ENCODE assay signal across 9 cellular contexts in the genomic region with DNA sequence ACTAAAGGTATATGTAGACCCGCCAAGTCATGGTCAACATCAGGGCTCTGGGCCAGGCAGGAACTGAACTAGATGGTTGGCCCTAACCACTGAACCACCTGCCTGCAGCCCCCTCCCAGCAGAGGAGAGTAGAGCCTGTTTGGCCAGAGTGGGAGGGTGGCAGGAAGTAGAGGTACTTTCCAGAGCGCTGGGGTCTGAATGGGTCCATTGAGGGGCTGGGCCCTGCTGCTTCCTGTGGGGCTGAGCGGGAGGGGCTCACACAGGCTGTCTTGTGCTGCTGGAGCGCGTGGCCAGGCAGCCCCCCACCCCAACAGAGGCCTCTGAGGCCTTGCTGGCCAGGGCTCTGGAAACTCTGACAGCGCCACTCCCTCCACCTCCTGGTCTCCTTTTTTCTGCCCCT. TPM values are rescaled to one million over a fixed set of nuclear protein-coding genes. Genes with fewer than 3 reads are reported as not detected.
DNase-seq lines count a peak whose midpoint lies in the region; ATAC-seq and TF ChIP-seq lines count a peak whose summit lies in the region.
"Had no signal": no experiment of that assay in that cellular context is flagged by ENCODE, and none has a peak within 500 bp of the region (broad histone marks: within the 10 kb centered on the region; RNA-seq: fewer than 3 reads in every experiment).

No MANE protein-coding gene starts in this region.

- peaks cover 16% of the 10 kb centered on the region for H3K4me1 Mint-ChIP-seq in activated T-helper 1 cell treated with anti-CD3 and anti-CD28 coated beads, Interleukin-12 subunit alpha, Interleukin-12 subunit beta, Interleukin-2, Interleukin-4 antibody, amounts not matched to agents 30 ng/mL and 10 ng/mL and 1 ng/mL, durations not matched to agents 14 hours and 24 hours and 36 hours (ENCODE audit: low read depth)
- H3K4me1 Mint-ChIP-seq in mesothelial cell of epicardium (peaks cover 34% of the 10 kb centered on the region), endodermal cell (peaks cover 19% of the 10 kb centered on the region)

- no peaks in the 10 kb centered on the region for H3K9me3 Mint-ChIP-seq in activated T-helper 1 cell treated with anti-CD3 and anti-CD28 coated beads, Interleukin-12 subunit alpha, Interleukin-12 subunit beta, Interleukin-2, Interleukin-4 antibody, amounts not matched to agents 30 ng/mL and 10 ng/mL and 1 ng/mL, durations not matched to agents 14 hours and 24 hours and 36 hours
- H3K9me3 Mint-ChIP-seq in mesothelial cell of epicardium: no peaks in the 10 kb centered on the region
- no peaks in the 10 kb centered on the region for H3K9me3 Mint-ChIP-seq in endodermal cell

- H3K27ac Mint-ChIP-seq in activated T-helper 1 cell treated with anti-CD3 and anti-CD28 coated beads, Interleukin-12 subunit alpha, Interleukin-12 subunit beta, Interleukin-2, Interleukin-4 antibody, amounts not matched to agents 30 ng/mL and 10 ng/mL and 1 ng/mL, durations not matched to agents 14 hours and 24 hours and 36 hours: peak overlapping the region; percentile 40
- H3K27ac Mint-ChIP-seq in mesothelial cell of epicardium: peak overlapping the region; percentile 74
- no peak overlapping the region for H3K27ac Mint-ChIP-seq in endodermal cell

- H3K9me3 ChIP-seq in right atrium auricular region (no peaks in the 10 kb centered on the region), uterus (no peaks in the 10 kb centered on the region), endodermal cell (ENCODE audit: control insufficient read depth, low read length) (no peaks in the 10 kb centered on the region)

- H3K36me3 ChIP-seq in right atrium auricular region (peaks cover 22% of the 10 kb centered on the region), uterus (no peaks in the 10 kb centered on the region), endodermal cell (ENCODE audit: control insufficient read depth, insufficient read depth, low read length) (no peaks in the 10 kb centered on the region)

- TF ChIP-seq POLR2A in uterus (IDR thresholded peaks at IDR 0.05): no peak

- H3K27me3 ChIP-seq in right atrium auricular region (no peaks in the 10 kb centered on the region), uterus (no peaks in the 10 kb centered on the region), endodermal cell (ENCODE audit: control insufficient read depth, insufficient read depth, low read length, poor library complexity, severe bottlenecking) (no peaks in the 10 kb centered on the region)

- H3K4me1 ChIP-seq in right atrium auricular region (peaks cover 0 to 70% of the 10 kb centered on the region in 2 donors), uterus (peaks cover 0 to 47% of the 10 kb centered on the region in 2 donors), endodermal cell (ENCODE audit: control insufficient read depth, insufficient read depth, low read length) (peaks cover 14% of the 10 kb centered on the region)

- ATAC-seq in left cardiac atrium: no peak
- no peak for ATAC-seq in HG02938 (IDR thresholded peaks at IDR 0.05; ENCODE audit: unreplicated experiment)

- 75 to 78% methylated on average over 4 to 6 of the region's 6 CpGs for WGBS in endodermal cell (ENCODE audit: insufficient coverage in 1 of 2, insufficient read length in 1 of 2), 2 experiments

- no peak for TF ChIP-seq CTCF in right atrium auricular region (IDR thresholded peaks at IDR 0.05)
- TF ChIP-seq CTCF in mesothelial cell of epicardium (IDR thresholded peaks at IDR 0.05; ENCODE audit: unreplicated experiment): no peak
- TF ChIP-seq CTCF in uterus (IDR thresholded peaks at IDR 0.05): no peak
- no peak for TF ChIP-seq CTCF in endodermal cell (conservative IDR thresholded peaks at IDR 0.05)

- H3K9ac ChIP-seq in endodermal cell (ENCODE audit: extremely low read depth, low read length, poor library complexity, severe bottlenecking): no peak overlapping the region

- H3K27ac ChIP-seq in right atrium auricular region (peak overlapping the region; percentile 75 to 82), uterus (peak overlapping the region; percentile 91 to 92), endodermal cell (ENCODE audit: low read depth, low read length) (no peak overlapping the region)

- H3K4me3 ChIP-seq in right atrium auricular region (no peak overlapping the region), uterus (no peak overlapping the region), endodermal cell (ENCODE audit: low read length) (no peak overlapping the region)

- intact Hi-C loops in left cardiac atrium (cut with DNase I) (no loop called here), uterus (cut with DNase I; ENCODE audit: low total_unique reads) (no loop called here)
- intact Hi-C loops in activated T-helper 1 cell treated with anti-CD3 and anti-CD28 coated beads, Interleukin-12 subunit alpha, Interleukin-12 subunit beta, Interleukin-2, Interleukin-4 antibody, amounts not matched to agents 30 ng/mL and 10 ng/mL and 1 ng/mL, durations not matched to agents 14 hours and 24 hours and 36 hours (cut with micrococcal nuclease): no loop called here

- H3K36me3 Mint-ChIP-seq in activated T-helper 1 cell treated with anti-CD3 and anti-CD28 coated beads, Interleukin-12 subunit alpha, Interleukin-12 subunit beta, Interleukin-2, Interleukin-4 antibody, amounts not matched to agents 30 ng/mL and 10 ng/mL and 1 ng/mL, durations not matched to agents 14 hours and 24 hours and 36 hours (ENCODE audit: low read depth): no peaks in the 10 kb centered on the region
- H3K36me3 Mint-ChIP-seq in mesothelial cell of epicardium (no peaks in the 10 kb centered on the region), endodermal cell (ENCODE audit: low read depth) (no peaks in the 10 kb centered on the region)

- H3K27me3 Mint-ChIP-seq in activated T-helper 1 cell treated with anti-CD3 and anti-CD28 coated beads, Interleukin-12 subunit alpha, Interleukin-12 subunit beta, Interleukin-2, Interleukin-4 antibody, amounts not matched to agents 30 ng/mL and 10 ng/mL and 1 ng/mL, durations not matched to agents 14 hours and 24 hours and 36 hours (ENCODE audit: insufficient read depth): peaks cover 5% of the 10 kb centered on the region
- H3K27me3 Mint-ChIP-seq in mesothelial cell of epicardium (ENCODE audit: low read depth) (peaks cover 1% of the 10 kb centered on the region), endodermal cell (ENCODE audit: insufficient read depth) (peaks cover 3% of the 10 kb centered on the region)

- DNase-seq in right atrium auricular region (ENCODE audit: low spot score) (no peak), left cardiac atrium (no peak), mesothelial cell of epicardium (ENCODE audit: low spot score in 2 of 2, unreplicated experiment in 2 of 2) (no peak), uterus (no peak), endodermal cell (no peak)
- DNase-seq in activated T-helper 1 cell treated with anti-CD3 and anti-CD28 coated beads, Interleukin-12 subunit alpha, Interleukin-12 subunit beta, Interleukin-2, Interleukin-4 antibody, amounts not matched to agents 30 ng/mL and 10 ng/mL and 1 ng/mL, durations not matched to agents 14 hours and 24 hours and 36 hours (ENCODE audit: low spot score): no peak
- no peak for DNase-seq in stimulated activated naive CD4-positive, alpha-beta T cell (lab: John Stamatoyannopoulos, UW)

- H3K4me3 Mint-ChIP-seq in activated T-helper 1 cell treated with anti-CD3 and anti-CD28 coated beads, Interleukin-12 subunit alpha, Interleukin-12 subunit beta, Interleukin-2, Interleukin-4 antibody, amounts not matched to agents 30 ng/mL and 10 ng/mL and 1 ng/mL, durations not matched to agents 14 hours and 24 hours and 36 hours: no peak overlapping the region
- H3K4me3 Mint-ChIP-seq in mesothelial cell of epicardium: no peak overlapping the region
- H3K4me3 Mint-ChIP-seq in endodermal cell: no peak overlapping the region

RNA-seq across cellular contexts. Expression of gene CSPG4, which starts 17.4 kb away (rescaled TPM):
- 10 to 100 TPM; 32.6 to 55.6 TPM for total RNA-seq in right atrium auricular region
- total RNA-seq in left cardiac atrium: 10 to 100 TPM; 16.8 to 27.6 TPM
- not detected in 2 replicates for total RNA-seq in activated T-helper 1 cell treated with anti-CD3 and anti-CD28 coated beads, Interleukin-12 subunit alpha, Interleukin-12 subunit beta, Interleukin-2, Interleukin-4 antibody, amounts not matched to agents 30 ng/mL and 10 ng/mL and 1 ng/mL, durations not matched to agents 14 hours and 24 hours and 36 hours
- 11.3 to 11.8 TPM (median 11.4 TPM) in 3 replicates for total RNA-seq in mesothelial cell of epicardium
- 10 to 100 TPM; 10.3 to 62.4 (median 46.7) TPM for total RNA-seq in uterus
- total RNA-seq in endodermal cell: 1 to 10 TPM; 1.8 to 3.3 TPM
- 3.4 TPM for polyA plus RNA-seq in endodermal cell (2013, experiment 1 of 2)
- 3.3 TPM for polyA plus RNA-seq in endodermal cell (2013, experiment 2 of 2)
- polyA plus RNA-seq: neural cell had no signal

RNA-seq across cellular contexts. Expression of gene SNX33, which starts 47.5 kb away (rescaled TPM):
- 10 to 100 TPM; 10.3 to 20.5 TPM for total RNA-seq in right atrium auricular region
- total RNA-seq in left cardiac atrium: 10 to 100 TPM; 14.3 to 17.0 TPM
- 5.4 and 6.2 TPM in 2 replicates for total RNA-seq in activated T-helper 1 cell treated with anti-CD3 and anti-CD28 coated beads, Interleukin-12 subunit alpha, Interleukin-12 subunit beta, Interleukin-2, Interleukin-4 antibody, amounts not matched to agents 30 ng/mL and 10 ng/mL and 1 ng/mL, durations not matched to agents 14 hours and 24 hours and 36 hours
- total RNA-seq in mesothelial cell of epicardium: 22.1 to 23.3 TPM (median 22.8 TPM) in 3 replicates
- 10 to 100 TPM in 3 of 4 donors, 1 to 10 TPM in 1; 8.7 to 43.6 (median 28.2) TPM for total RNA-seq in uterus
- 10 to 100 TPM; 18.9 to 23.2 TPM for total RNA-seq in endodermal cell
- 13.1 TPM for polyA plus RNA-seq in endodermal cell (2013, experiment 1 of 2)
- 14.2 TPM for polyA plus RNA-seq in endodermal cell (2013, experiment 2 of 2)

RNA-seq across cellular contexts. Expression of gene IMP3, which starts 55.2 kb away (rescaled TPM):
- total RNA-seq in right atrium auricular region (100 to 1,000 TPM in 1 of 2 donors, 10 to 100 TPM in 1; 71.2 to 119 TPM), left cardiac atrium (10 to 100 TPM; 44.1 to 49.9 TPM), mesothelial cell of epicardium (38.6 to 43.6 TPM (median 39.0 TPM) in 3 replicates), uterus (100 to 1,000 TPM in 1 of 4 donors, 10 to 100 TPM in 3; 32.9 to 171 (median 68.5) TPM), endodermal cell (10 to 100 TPM; 52.2 to 58.2 TPM)
- total RNA-seq in activated T-helper 1 cell treated with anti-CD3 and anti-CD28 coated beads, Interleukin-12 subunit alpha, Interleukin-12 subunit beta, Interleukin-2, Interleukin-4 antibody, amounts not matched to agents 30 ng/mL and 10 ng/mL and 1 ng/mL, durations not matched to agents 14 hours and 24 hours and 36 hours: 110 and 113 TPM in 2 replicates
- polyA plus RNA-seq in endodermal cell (2013, experiment 1 of 2): 38.3 TPM
- polyA plus RNA-seq in endodermal cell (2013, experiment 2 of 2): 34.4 TPM
